8 cellular contexts compared by ENCODE assay signal in the genomic region with DNA sequence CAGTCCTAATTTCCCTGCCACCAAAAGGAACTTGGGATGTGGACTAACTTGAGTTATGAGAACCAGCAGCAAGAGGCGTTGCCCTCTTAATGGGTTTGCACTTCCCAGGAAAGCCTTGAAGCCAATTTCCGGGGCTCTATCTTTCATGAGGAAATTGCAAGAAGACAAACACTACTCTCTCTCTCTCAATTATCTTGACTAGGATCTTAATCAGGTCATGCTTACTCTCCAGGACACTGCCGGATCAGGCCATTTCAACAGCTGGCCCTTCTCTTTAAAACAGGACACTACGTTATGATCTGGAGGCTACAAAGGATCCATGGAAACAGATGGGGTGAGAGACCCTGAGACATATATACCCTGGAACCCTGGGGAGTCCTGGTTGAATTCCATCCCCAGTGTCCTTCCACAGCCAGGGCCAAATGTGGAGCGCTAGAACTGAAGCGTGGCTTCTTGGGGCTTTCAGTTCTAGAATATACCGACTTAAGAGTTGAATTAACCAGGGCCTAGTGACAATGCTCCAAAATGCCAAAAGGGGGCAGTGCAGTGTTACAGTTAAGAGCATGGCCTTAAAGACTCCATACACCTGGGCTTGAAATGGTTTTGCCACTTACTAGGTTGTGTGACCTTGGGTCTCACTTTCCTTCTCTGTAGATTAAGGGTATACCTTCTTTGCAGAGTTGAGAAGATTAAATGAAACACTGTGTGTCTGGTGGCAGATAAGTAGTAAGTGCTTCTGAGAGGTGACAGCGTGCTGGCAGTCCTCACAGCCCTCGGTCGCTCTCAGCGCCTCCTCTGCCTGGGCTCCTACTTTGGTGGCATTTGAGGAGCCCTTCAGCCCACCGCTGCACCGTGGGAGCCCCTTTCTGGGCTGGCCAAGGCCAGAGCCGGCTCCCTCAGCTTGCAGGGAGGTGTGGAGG. TPM values are rescaled to one million over a fixed set of nuclear protein-coding genes. Genes with fewer than 3 reads are reported as not detected.
DNase-seq lines count a peak whose midpoint lies in the region; ATAC-seq and TF ChIP-seq lines count a peak whose summit lies in the region.

No MANE protein-coding gene starts in this region.

- H3K4me3 ChIP-seq in fibroblast of lung (replicated peaks in 1 of 4; ENCODE audit: control extremely low read depth in 1 of 4, insufficient read depth in 1 of 4, low read depth in 3 of 4, low read length in 4 of 4) (no peak overlapping the region), neural cell (ENCODE audit: low read length) (no peak overlapping the region)

- H3K9ac ChIP-seq in fibroblast of lung (ENCODE audit: insufficient read depth, low read length) (no peak overlapping the region), neural cell (ENCODE audit: low read length) (no peak overlapping the region)

- no peak overlapping the region for H3K27ac Mint-ChIP-seq in type B pancreatic cell

- no peak for TF ChIP-seq EP300 in neural cell (conservative IDR thresholded peaks at IDR 0.05; ENCODE audit: poor library complexity, severe bottlenecking)

- TF ChIP-seq CTCF in fibroblast of lung (conservative IDR thresholded peaks at IDR 0.05 in 1 of 2, IDR thresholded peaks at IDR 0.05 in 1 of 2; ENCODE audit: low read depth in 1 of 2, low read length in 2 of 2) = peak; percentile 74 to 83
- TF ChIP-seq CTCF in neural cell (IDR thresholded peaks at IDR 0.05; ENCODE audit: poor library complexity, severe bottlenecking) = peak; percentile 77
- TF ChIP-seq CTCF in type B pancreatic cell (conservative IDR thresholded peaks at IDR 0.05) = peak; percentile 87

- H3K27me3 Mint-ChIP-seq in type B pancreatic cell = no peaks in the 10 kb centered on the region

- H3K4me1 ChIP-seq in fibroblast of lung (ENCODE audit: control insufficient read depth, extremely low read depth, insufficient read depth, low read length) = no peaks in the 10 kb centered on the region

- no peak overlapping the region for H3K4me3 Mint-ChIP-seq in type B pancreatic cell

- peaks cover 14% of the 10 kb centered on the region for H3K4me1 Mint-ChIP-seq in type B pancreatic cell (ENCODE audit: unreplicated experiment)

- no peak overlapping the region for H3K4me2 ChIP-seq in fibroblast of lung (ENCODE audit: extremely low read depth, insufficient read depth, low read length)
- H3K4me2 ChIP-seq in neural cell (ENCODE audit: low read length) = no peak overlapping the region

- H3F3A ChIP-seq in neural cell (ENCODE audit: insufficient read depth, low read length, poor library complexity, severe bottlenecking) = no peaks in the 10 kb centered on the region

- H3K27ac ChIP-seq in fibroblast of lung (ENCODE audit: insufficient read depth, low read length) (no peak overlapping the region), neural cell (ENCODE audit: low read length) (no peak overlapping the region)

- H3K9me3 Mint-ChIP-seq in type B pancreatic cell = no peaks in the 10 kb centered on the region

- H3K79me2 ChIP-seq in fibroblast of lung (ENCODE audit: control insufficient read depth, insufficient read depth, low read length) = no peaks in the 10 kb centered on the region
- H3K79me2 ChIP-seq in neural cell (replicated peaks; ENCODE audit: insufficient read depth, low read length) = no peaks in the 10 kb centered on the region

- H3K9me2 ChIP-seq in neural cell (ENCODE audit: insufficient read depth, low read length) = no peaks in the 10 kb centered on the region

- peak; percentile 76 for DNase-seq in Daoy (ENCODE audit: low read depth)
- DNase-seq in HS-27A (ENCODE audit: low read depth) = peak; percentile 52
- peak; percentile 65 to 69 for DNase-seq in NOMO-1 (lab: John Stamatoyannopoulos, UW; ENCODE audit: unreplicated experiment in 2 of 2)
- peak; percentile 53 for DNase-seq in activated T-cell treated with anti-CD3 and anti-CD28 coated beads for 4 hours
- peak; percentile 65 to 86 for DNase-seq in fibroblast of lung (ENCODE audit: low read depth in 2 of 2)
- no peak for DNase-seq in type B pancreatic cell (ENCODE audit: extremely low spot score, unreplicated experiment)

- no peaks in the 10 kb centered on the region for H3K36me3 Mint-ChIP-seq in type B pancreatic cell

- ATAC-seq in GM21447 (IDR thresholded peaks at IDR 0.05; ENCODE audit: unreplicated experiment) = no peak

- H4K20me1 ChIP-seq in fibroblast of lung (ENCODE audit: control insufficient read depth, extremely low read depth, insufficient read depth, low read length) = peaks cover 6% of the 10 kb centered on the region
- H4K20me1 ChIP-seq in neural cell (ENCODE audit: insufficient read depth) = no peaks in the 10 kb centered on the region

- TF ChIP-seq RAD21 in neural cell (conservative IDR thresholded peaks at IDR 0.05) = peak; percentile 82

- H3K36me3 ChIP-seq in fibroblast of lung (ENCODE audit: control insufficient read depth, insufficient read depth, low read length) (no peaks in the 10 kb centered on the region), neural cell (ENCODE audit: insufficient read depth, low read length) (peaks cover 4% of the 10 kb centered on the region)

- H2AFZ ChIP-seq in fibroblast of lung (ENCODE audit: low read length) (no peak overlapping the region), neural cell (ENCODE audit: low read depth, low read length) (no peak overlapping the region)

- H3K9me3 ChIP-seq in fibroblast of lung (ENCODE audit: control insufficient read depth, insufficient read depth, low read depth, low read length) = no peaks in the 10 kb centered on the region
- no peaks in the 10 kb centered on the region for H3K9me3 ChIP-seq in neural cell (ENCODE audit: low read length)

- H3K27me3 ChIP-seq in fibroblast of lung (ENCODE audit: control insufficient read depth, insufficient read depth, low read length) (no peaks in the 10 kb centered on the region), neural cell (ENCODE audit: insufficient read depth, low read depth, low read length) (no peaks in the 10 kb centered on the region)

TF ChIP-seq in neural cell, 6 proteins besides CTCF, POLR2A, EP300 and RAD21:
- TF ChIP-seq TAF1 (IDR thresholded peaks at IDR 0.05; ENCODE audit: low read depth) (no peak), POLR2AphosphoS5 (IDR thresholded peaks at IDR 0.05) (no peak), EZH2 (IDR thresholded peaks at IDR 0.05; ENCODE audit: borderline replicate concordance, insufficient read depth, low read length, poor library complexity, severe bottlenecking) (no peak), SMC3 (conservative IDR thresholded peaks at IDR 0.05; ENCODE audit: poor library complexity) (peak; percentile 79)
- TF ChIP-seq, protein P1, sequence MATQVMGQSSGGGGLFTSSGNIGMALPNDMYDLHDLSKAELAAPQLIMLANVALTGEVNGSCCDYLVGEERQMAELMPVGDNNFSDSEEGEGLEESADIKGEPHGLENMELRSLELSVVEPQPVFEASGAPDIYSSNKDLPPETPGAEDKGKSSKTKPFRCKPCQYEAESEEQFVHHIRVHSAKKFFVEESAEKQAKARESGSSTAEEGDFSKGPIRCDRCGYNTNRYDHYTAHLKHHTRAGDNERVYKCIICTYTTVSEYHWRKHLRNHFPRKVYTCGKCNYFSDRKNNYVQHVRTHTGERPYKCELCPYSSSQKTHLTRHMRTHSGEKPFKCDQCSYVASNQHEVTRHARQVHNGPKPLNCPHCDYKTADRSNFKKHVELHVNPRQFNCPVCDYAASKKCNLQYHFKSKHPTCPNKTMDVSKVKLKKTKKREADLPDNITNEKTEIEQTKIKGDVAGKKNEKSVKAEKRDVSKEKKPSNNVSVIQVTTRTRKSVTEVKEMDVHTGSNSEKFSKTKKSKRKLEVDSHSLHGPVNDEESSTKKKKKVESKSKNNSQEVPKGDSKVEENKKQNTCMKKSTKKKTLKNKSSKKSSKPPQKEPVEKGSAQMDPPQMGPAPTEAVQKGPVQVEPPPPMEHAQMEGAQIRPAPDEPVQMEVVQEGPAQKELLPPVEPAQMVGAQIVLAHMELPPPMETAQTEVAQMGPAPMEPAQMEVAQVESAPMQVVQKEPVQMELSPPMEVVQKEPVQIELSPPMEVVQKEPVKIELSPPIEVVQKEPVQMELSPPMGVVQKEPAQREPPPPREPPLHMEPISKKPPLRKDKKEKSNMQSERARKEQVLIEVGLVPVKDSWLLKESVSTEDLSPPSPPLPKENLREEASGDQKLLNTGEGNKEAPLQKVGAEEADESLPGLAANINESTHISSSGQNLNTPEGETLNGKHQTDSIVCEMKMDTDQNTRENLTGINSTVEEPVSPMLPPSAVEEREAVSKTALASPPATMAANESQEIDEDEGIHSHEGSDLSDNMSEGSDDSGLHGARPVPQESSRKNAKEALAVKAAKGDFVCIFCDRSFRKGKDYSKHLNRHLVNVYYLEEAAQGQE (IDR thresholded peaks at IDR 0.05; ENCODE audit: borderline replicate concordance) = no peak

RNA-seq across cellular contexts. Expression of a gene that starts 21.1 kb away (rescaled TPM):
- 14.9 and 16.2 TPM in 2 replicates for total RNA-seq in Daoy (2014; rRNA removed; shearing (Covaris generic))
- total RNA-seq in fibroblast of lung (3.3 and 5.3 TPM in 2 replicates), type B pancreatic cell (ENCODE audit: low replicate concordance) (13.4 and 22.4 TPM in 2 replicates)
- polyA plus RNA-seq in fibroblast of lung (7.3 and 8.8 TPM in 2 replicates), neural cell (51.8 and 56.6 TPM in 2 replicates)
- 9.4 and 10.5 TPM in 2 replicates for polyA plus RNA-seq in fibroblast of lung (2012)
- polyA minus RNA-seq in fibroblast of lung (ENCODE audit: low replicate concordance) (16.8 and 19.6 TPM in 2 replicates), neural cell (39.7 and 45.8 TPM in 2 replicates)

RNA-seq across cellular contexts. Expression of a gene that starts 21.3 kb away (rescaled TPM):
- total RNA-seq in Daoy (2014; rRNA removed; shearing (Covaris generic)) = not detected in 2 replicates
- not detected in 2 replicates for total RNA-seq in fibroblast of lung
- not detected in 2 replicates for polyA plus RNA-seq in fibroblast of lung
- polyA plus RNA-seq in fibroblast of lung (2012) = not detected in 2 replicates
- not detected in 2 replicates for polyA minus RNA-seq in fibroblast of lung (ENCODE audit: low replicate concordance)
- 0.99 and 1.6 TPM in 2 replicates for polyA plus RNA-seq in neural cell
- polyA minus RNA-seq in neural cell = 1.5 and 1.7 TPM in 2 replicates
- 0.69 and 4.4 TPM in 2 replicates for total RNA-seq in type B pancreatic cell (ENCODE audit: low replicate concordance)
